8 cellular contexts compared by ENCODE assay signal in the genomic region with DNA sequence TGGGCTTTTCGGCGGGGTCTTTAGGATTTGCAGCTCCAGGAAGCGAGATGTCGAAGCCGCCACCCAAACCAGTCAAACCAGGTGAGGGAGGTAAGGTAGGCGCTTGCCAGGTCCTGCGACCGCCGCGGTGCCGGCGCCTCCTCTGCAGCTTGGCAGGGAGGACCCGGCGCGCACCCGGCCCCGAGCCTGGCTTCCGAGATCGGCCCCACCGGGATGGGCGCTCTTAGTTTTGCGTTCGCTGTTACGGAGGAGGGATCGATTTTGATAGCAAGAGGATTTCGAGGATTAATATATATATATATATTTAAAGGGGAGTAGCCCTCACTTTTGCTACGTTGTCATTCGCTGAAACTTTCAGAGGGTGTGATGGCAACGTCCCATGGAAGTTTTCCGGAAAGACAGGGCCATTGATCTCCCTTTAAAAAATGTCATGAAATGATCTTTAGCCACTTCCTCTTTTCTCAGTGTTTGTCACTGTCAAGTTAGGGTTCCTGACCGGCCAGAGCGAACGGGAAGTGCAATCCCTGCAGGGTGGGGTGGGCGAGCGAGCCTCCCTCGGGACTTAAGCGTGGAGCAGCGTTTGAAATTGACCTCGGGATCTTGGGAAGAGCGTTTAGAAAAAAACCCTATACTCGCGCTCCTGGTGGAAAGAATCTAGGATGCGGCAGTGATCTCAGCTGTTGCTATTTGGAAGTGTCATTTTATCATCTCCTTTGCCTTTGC. TPM values are rescaled to one million over a fixed set of nuclear protein-coding genes. Genes with fewer than 3 reads are reported as not detected.
DNase-seq lines count a peak whose midpoint lies in the region; ATAC-seq and TF ChIP-seq lines count a peak whose summit lies in the region.

No MANE protein-coding gene starts in this region.

- CTCF ChIA-PET in GM10248 (lab: Yijun Ruan, JAX): interaction anchor here (1.0 to 3.4 kb wide), 7 partner anchors 11 to 315 kb away, joined by 3 to 12 read pairs (median 4); partner anchors contain the start of gene C9orf40

- POLR2A ChIA-PET in GM10248 (lab: Yijun Ruan, JAX): interaction anchor here (0.8 to 1.1 kb wide), 3 partner anchors 60 to 137 kb away, joined by 3 read pairs; partner anchors contain the start of gene CARNMT1

- peak overlapping the region; percentile 87 for H3K4me3 ChIP-seq in MG63

- no peak for TF ChIP-seq CTCF in GM10248 (IDR thresholded peaks at IDR 0.05; ENCODE audit: control extremely low read depth, extremely low read depth, low read depth, missing control alignments)

- no peaks in the 10 kb centered on the region for H3K9me3 ChIP-seq in MG63

- peak; percentile 30 for DNase-seq in A172 (ENCODE audit: low spot score)
- peak; percentile 68 for DNase-seq in GM10248 (ENCODE audit: extremely low spot score)
- peak; percentile 29 for DNase-seq in MG63
- DNase-seq in UCSD-AML1 (lab: John Stamatoyannopoulos, UW; ENCODE audit: unreplicated experiment): peak; percentile 71
- peak; percentile 63 for DNase-seq in dermis blood vessel endothelial cell
- peak; percentile 65 for DNase-seq in left lobe of liver (ENCODE audit: low spot score)
- peak; percentile 58 for DNase-seq in stimulated activated naive CD4-positive, alpha-beta T cell treated with Interleukin-2 at 50 U/mL for 16 hours (lab: John Stamatoyannopoulos, UW)

- H3K36me3 ChIP-seq in MG63: no peaks in the 10 kb centered on the region

- peak; percentile 38 for ATAC-seq in HG02571 (IDR thresholded peaks at IDR 0.05; ENCODE audit: unreplicated experiment)
- peak; percentile 32 for ATAC-seq in left lobe of liver

- H3K27me3 ChIP-seq in MG63: no peaks in the 10 kb centered on the region

RNA-seq across cellular contexts. Expression of gene OSTF1, which starts 0.5 kb away (rescaled TPM):
- 12.1 and 12.9 TPM in 2 replicates for total RNA-seq in A172 (2014; rRNA removed; shearing (Covaris generic))
- 18.6 and 23.0 TPM in 2 replicates for total RNA-seq in MG63 (2014; rRNA removed; shearing (Covaris generic); ENCODE audit: low replicate concordance)
- total RNA-seq in dermis blood vessel endothelial cell (115 and 126 TPM in 2 replicates), left lobe of liver (25.7 TPM)

RNA-seq across cellular contexts. Expression of gene NMRK1, which starts 0.9 kb away (rescaled TPM):
- 16.0 and 21.5 TPM in 2 replicates for total RNA-seq in A172 (2014; rRNA removed; shearing (Covaris generic))
- 17.3 and 19.8 TPM in 2 replicates for total RNA-seq in MG63 (2014; rRNA removed; shearing (Covaris generic); ENCODE audit: low replicate concordance)
- 36.9 and 43.7 TPM in 2 replicates for total RNA-seq in dermis blood vessel endothelial cell
- total RNA-seq in left lobe of liver: 32.9 TPM

Comparison
In these comparisons a context has a peak if more than half of its experiments do, and no peak if none do; other contexts are left out.
1. Peak in every context shown above with its lines: DNase-seq, ATAC-seq and H3K4me3 ChIP-seq.